In genomic region chr6:160076009-160076408, GRCh38 we compare ENCODE assay signal across 25 cellular contexts. TPM values are rescaled to one million over a fixed set of nuclear protein-coding genes. Genes with fewer than 3 reads are reported as not detected.
DNase-seq lines count a peak whose midpoint lies in the region; ATAC-seq, FAIRE-seq and TF ChIP-seq lines count a peak whose summit lies in the region.
"Had no signal": no experiment of that assay in that cellular context is flagged by ENCODE, and none has a peak within 500 bp of the region (broad histone marks: within the 10 kb centered on the region; RNA-seq: fewer than 3 reads in every experiment).

No MANE protein-coding gene starts in this region.

- no peaks in the 10 kb centered on the region for H3K4me1 ChIP-seq in trophoblast cell (ENCODE audit: control insufficient read depth in 1 of 2, insufficient read depth in 2 of 2, low read length in 2 of 2)
- H3K4me1 ChIP-seq: BLaER1 treated with 17β-estradiol and CSF1 and Interleukin-3, amounts not matched to agents 10 nM and 100 nM; SJCRH30 had no signal

- H3K18ac ChIP-seq in trophoblast cell (ENCODE audit: low read length) = no peak overlapping the region

- H4K12ac ChIP-seq in trophoblast cell (ENCODE audit: low read depth, low read length) = no peak overlapping the region

- TF ChIP-seq POLR2A in GM12891 (IDR thresholded peaks at IDR 0.05; ENCODE audit: low read depth, low read length) = no peak

- H3K36me3 ChIP-seq in trophoblast cell (ENCODE audit: control insufficient read depth in 1 of 2, insufficient read depth in 2 of 2, low read length in 2 of 2) = peaks cover 62 to 80% of the 10 kb centered on the region in 2 experiments

- no peaks in the 10 kb centered on the region for H3K79me2 ChIP-seq in trophoblast cell (ENCODE audit: control insufficient read depth, insufficient read depth, low read length, poor library complexity)

- no peak overlapping the region for H2AFZ ChIP-seq in trophoblast cell (ENCODE audit: insufficient read depth, low read length, poor library complexity)

- no peak overlapping the region for H2BK12ac ChIP-seq in trophoblast cell (ENCODE audit: low read length)

- H3K79me1 ChIP-seq in trophoblast cell (ENCODE audit: low read length) = no peaks in the 10 kb centered on the region

- no peak overlapping the region for H2AK5ac ChIP-seq in trophoblast cell (ENCODE audit: low read length)

- H3K14ac ChIP-seq in trophoblast cell (ENCODE audit: low read length) = no peak overlapping the region

- H3K23ac ChIP-seq in trophoblast cell (ENCODE audit: low read length) = no peak overlapping the region

- no peak overlapping the region for H2BK5ac ChIP-seq in trophoblast cell (ENCODE audit: low read depth, low read length, poor library complexity)

- no peak for DNase-seq in activated CD4-positive, CD25-positive, alpha-beta regulatory T cell treated with anti-CD3 and anti-CD28 coated beads, Interleukin-2, amount 50 U/mL, for 72 hours
- DNase-seq in GM12891 (ENCODE audit: insufficient read length, low spot score) (no peak), trophoblast cell (no peak), amniotic stem cell (lab: John Stamatoyannopoulos, UW) (no peak)
- DNase-seq: ACHN; CD8-positive, alpha-beta T cell; DND-41; Kasumi-1; NCI-H1417; NCI-H1694 treated with DMSO at 0.1 percent for 48 hours; NCI-H2081 treated with DMSO at 0.1 percent for 48 hours; NCI-H2171 treated with DMSO at 0.1 percent for 48 hours; NCI-H446; NCI-H526; OCI-M1; SJCRH30 had no signal

- H3K9ac ChIP-seq in trophoblast cell (ENCODE audit: low read length) = no peak overlapping the region
- H3K9ac ChIP-seq: BLaER1 treated with 17β-estradiol and CSF1 and Interleukin-3, amounts not matched to agents 10 nM and 100 nM had no signal

- no peak overlapping the region for H4K8ac ChIP-seq in trophoblast cell (ENCODE audit: low read depth, low read length)

- H4K91ac ChIP-seq in trophoblast cell (ENCODE audit: low read depth, low read length) = no peak overlapping the region

- H3K4ac ChIP-seq in trophoblast cell (ENCODE audit: low read depth, low read length) = no peak overlapping the region

- peak; percentile 17 to 58 for ATAC-seq in activated CD4-positive, CD25-positive, alpha-beta regulatory T cell treated with anti-CD3 and anti-CD28 coated beads, Interleukin-2, amount 50 U/mL, for 24 hours
- ATAC-seq in HG02610 (IDR thresholded peaks at IDR 0.05; ENCODE audit: unreplicated experiment) (peak; percentile 89), HG03378 (IDR thresholded peaks at IDR 0.05; ENCODE audit: unreplicated experiment) (peak; percentile 46), HG03342 (IDR thresholded peaks at IDR 0.05; ENCODE audit: unreplicated experiment) (no peak)
- ATAC-seq: CD8-positive, alpha-beta T cell had no signal

- WGBS in trophoblast cell (ENCODE audit: extremely low coverage, insufficient coverage, insufficient read length) = no CpG with 5 or more reads among the region's 5 CpGs

- peaks cover 11% of the 10 kb centered on the region for H3K9me3 ChIP-seq in trophoblast cell (ENCODE audit: insufficient read depth, low read depth, low read length)
- H3K9me3 ChIP-seq: SJCRH30 had no signal

- no peak overlapping the region for H3K4me2 ChIP-seq in trophoblast cell (ENCODE audit: low read length)
- H3K4me2 ChIP-seq: BLaER1 treated with 17β-estradiol and CSF1 and Interleukin-3, amounts not matched to agents 10 nM and 100 nM had no signal

- no peak overlapping the region for H3K27ac ChIP-seq in trophoblast cell (ENCODE audit: low read depth, low read length)
- H3K27ac ChIP-seq: 22Rv1; BLaER1 treated with 17β-estradiol and CSF1 and Interleukin-3, amounts not matched to agents 10 nM and 100 nM; SJCRH30 had no signal

- H2BK120ac ChIP-seq in trophoblast cell (ENCODE audit: insufficient read depth, low read length, poor library complexity) = no peak overlapping the region

- H3K27me3 ChIP-seq in trophoblast cell (ENCODE audit: insufficient read depth, low read length) = no peaks in the 10 kb centered on the region
- H3K27me3 ChIP-seq: BLaER1 treated with 17β-estradiol and CSF1 and Interleukin-3, amounts not matched to agents 10 nM and 100 nM; SJCRH30 had no signal

- no peak overlapping the region for H3K4me3 ChIP-seq in trophoblast cell (ENCODE audit: low read depth, low read length)
- H3K4me3 ChIP-seq: BLaER1 treated with 17β-estradiol and CSF1 and Interleukin-3, amounts not matched to agents 10 nM and 100 nM; SJCRH30 had no signal

- FAIRE-seq in GM12891 (lab: Jason Lieb, UNC) = no peak
- FAIRE-seq: GM12892, H54, RCC 7860 had no signal

TF ChIP-seq in GM12891, 5 proteins besides CTCF, POLR2A, EP300 and RAD21:
- TF ChIP-seq POU2F2 (IDR thresholded peaks at IDR 0.05; ENCODE audit: low read depth, low read length) (no peak), PAX5 (IDR thresholded peaks at IDR 0.05; ENCODE audit: insufficient read depth, low read length, severe bottlenecking) (peak; percentile 52)

RNA-seq across cellular contexts. Expression of gene SLC22A1, which starts 45.6 kb away (rescaled TPM):
- polyA plus RNA-seq in GM12891 (2012; ENCODE audit: low read depth, missing spikeins) = 1.2 TPM
- polyA plus RNA-seq in trophoblast cell (2013) = 1.1 and 1.2 TPM in 2 replicates
